21 cellular contexts compared by ENCODE assay signal in genomic region chr1:21916447-21917240, GRCh38. TPM values are rescaled to one million over a fixed set of nuclear protein-coding genes. Genes with fewer than 3 reads are reported as not detected.
DNase-seq lines count a peak whose midpoint lies in the region; ATAC-seq and TF ChIP-seq lines count a peak whose summit lies in the region.
"Had no signal": no experiment of that assay in that cellular context is flagged by ENCODE, and none has a peak within 500 bp of the region (broad histone marks: within the 10 kb centered on the region; RNA-seq: fewer than 3 reads in every experiment).

No MANE protein-coding gene starts in this region.

- no peaks in the 10 kb centered on the region for H3K9me2 ChIP-seq in hepatocyte (replicated peaks; ENCODE audit: insufficient read depth)

- H3K36me3 Mint-ChIP-seq in endothelial cell (ENCODE audit: low read depth, unreplicated experiment), result peaks cover 31% of the 10 kb centered on the region
- H3K36me3 Mint-ChIP-seq: activated naive CD4-positive, alpha-beta T cell treated with anti-CD3 and anti-CD28 coated beads, Interleukin-2, amount 10 ng/mL, durations not matched to agents 7 days and 5 days had no signal

- WGBS in psoas muscle, 3 donors, result 71 to 77% (median 73%) methylated on average over 20 of the region's 20 CpGs
- WGBS in hepatocyte (ENCODE audit: low lambda C conversion rate, missing lambda C conversion rate), result 76% methylated on average over 20 of the region's 20 CpGs

- peaks cover 57% of the 10 kb centered on the region for H3K4me1 Mint-ChIP-seq in endothelial cell (ENCODE audit: unreplicated experiment)

- H3K9me3 Mint-ChIP-seq in endothelial cell (ENCODE audit: unreplicated experiment), result no peaks in the 10 kb centered on the region
- H3K9me3 Mint-ChIP-seq: activated CD4-positive, alpha-beta memory T cell treated with anti-CD3 and anti-CD28 coated beads, Interleukin-2, amount 10 ng/mL, durations not matched to agents 7 days and 5 days; activated naive CD4-positive, alpha-beta T cell treated with anti-CD3 and anti-CD28 coated beads, Interleukin-2, amount 10 ng/mL, durations not matched to agents 7 days and 5 days; activated T-cell treated with anti-CD3 and anti-CD28 coated beads, Interleukin-2, amount 50 U/mL, for 4 hours; T-helper 1 cell treated with Interleukin-12 subunit alpha and Interleukin-12 subunit beta and Interleukin-4 antibody, amounts not matched to agents 30 μg/mL and 1 μg/mL, for 36 hours had no signal

- H3K4me1 ChIP-seq in psoas muscle (peaks cover 58% of the 10 kb centered on the region), hepatocyte (ENCODE audit: insufficient read depth) (peaks cover 31% of the 10 kb centered on the region)
- H3K4me1 ChIP-seq: right lobe of liver had no signal

- H3K27me3 Mint-ChIP-seq in endothelial cell (ENCODE audit: unreplicated experiment), result peaks cover 3% of the 10 kb centered on the region
- H3K27me3 Mint-ChIP-seq: activated CD4-positive, alpha-beta memory T cell treated with anti-CD3 and anti-CD28 coated beads, Interleukin-2, amount 10 ng/mL, durations not matched to agents 7 days and 5 days had no signal

- peak overlapping the region; percentile 48 for H3K27ac Mint-ChIP-seq in endothelial cell (ENCODE audit: unreplicated experiment)
- H3K27ac Mint-ChIP-seq: activated CD4-positive, alpha-beta memory T cell treated with anti-CD3 and anti-CD28 coated beads, Interleukin-2, amount 10 ng/mL, durations not matched to agents 7 days and 5 days; activated naive CD4-positive, alpha-beta T cell treated with anti-CD3 and anti-CD28 coated beads, Interleukin-2, amount 10 ng/mL, durations not matched to agents 7 days and 5 days; T-helper 1 cell treated with Interleukin-12 subunit alpha and Interleukin-12 subunit beta and Interleukin-4 antibody, amounts not matched to agents 30 μg/mL and 1 μg/mL, for 36 hours had no signal

- no peak overlapping the region for H3K4me3 Mint-ChIP-seq in endothelial cell (ENCODE audit: unreplicated experiment)
- H3K4me3 Mint-ChIP-seq: activated CD4-positive, alpha-beta memory T cell treated with anti-CD3 and anti-CD28 coated beads, Interleukin-2, amount 10 ng/mL, durations not matched to agents 7 days and 5 days; activated naive CD4-positive, alpha-beta T cell treated with anti-CD3 and anti-CD28 coated beads, Interleukin-2, amount 10 ng/mL, durations not matched to agents 7 days and 5 days; activated T-cell treated with anti-CD3 and anti-CD28 coated beads, Interleukin-2, amount 50 U/mL, for 4 hours; T-helper 1 cell treated with Interleukin-12 subunit alpha and Interleukin-12 subunit beta and Interleukin-4 antibody, amounts not matched to agents 30 μg/mL and 1 μg/mL, for 36 hours had no signal

- intact Hi-C loops in psoas muscle (cut with DNase I), result no loop called here

- peak; percentile 91 for DNase-seq in CMK (ENCODE audit: low read depth)
- DNase-seq in OCI-M2 (lab: John Stamatoyannopoulos, UW; ENCODE audit: unreplicated experiment), result peak; percentile 40
- DNase-seq in endothelial cell (ENCODE audit: low spot score), result no peak
- no peak for DNase-seq in psoas muscle
- no peak for DNase-seq in EL
- no peak for DNase-seq in activated gamma-delta T cell treated with Interleukin-2 at 50 U/mL for 16 hours
- no peak for DNase-seq in activated CD8-positive, alpha-beta memory T cell treated with anti-CD3 and anti-CD28 coated beads for 24 hours
- DNase-seq in hepatocyte (ENCODE audit: low spot score), result no peak
- DNase-seq: activated CD4-positive, alpha-beta memory T cell treated with anti-CD3 and anti-CD28 coated beads, Interleukin-2, amount 10 ng/mL, durations not matched to agents 7 days and 5 days; activated naive CD4-positive, alpha-beta T cell treated with anti-CD3 and anti-CD28 coated beads, Interleukin-2, amount 10 ng/mL, durations not matched to agents 7 days and 5 days; activated T-cell treated with anti-CD3 and anti-CD28 coated beads, Interleukin-2, amount 50 U/mL, for 4 hours; anterior cingulate cortex; effector memory CD4-positive, alpha-beta T cell; head of caudate nucleus; IMR-90; NCI-H1417 treated with DMSO at 0.1 percent for 48 hours; NCI-H524 treated with DMSO at 0.1 percent for 48 hours; SIG-M5 had no signal

- H3K9me3 ChIP-seq in psoas muscle (no peaks in the 10 kb centered on the region), hepatocyte (ENCODE audit: low read depth) (no peaks in the 10 kb centered on the region)
- H3K9me3 ChIP-seq: right lobe of liver had no signal

- peaks cover 41% of the 10 kb centered on the region for H3K79me2 ChIP-seq in hepatocyte

- H3K27ac ChIP-seq in psoas muscle, result peak overlapping the region; percentile 87
- H3K27ac ChIP-seq in hepatocyte, result no peak overlapping the region
- H3K27ac ChIP-seq: C4-2B, right lobe of liver had no signal

- no peak for ATAC-seq in psoas muscle
- ATAC-seq: activated T-cell treated with anti-CD3 and anti-CD28 coated beads, Interleukin-2, amount 50 U/mL, for 4 hours; right lobe of liver had no signal

- TF ChIP-seq CTCF in endothelial cell (IDR thresholded peaks at IDR 0.05; ENCODE audit: unreplicated experiment) (no peak), psoas muscle (IDR thresholded peaks at IDR 0.05) (no peak), hepatocyte (IDR thresholded peaks at IDR 0.05; ENCODE audit: poor library complexity) (no peak)

- no peaks in the 10 kb centered on the region for H4K20me1 ChIP-seq in hepatocyte (ENCODE audit: insufficient read depth, poor library complexity, severe bottlenecking)

- H3K27me3 ChIP-seq in psoas muscle (ENCODE audit: insufficient read depth in 3 of 3, low read length in 2 of 3) (peaks cover 0 to 2% (median 0%) of the 10 kb centered on the region in 3 donors), hepatocyte (no peaks in the 10 kb centered on the region)
- H3K27me3 ChIP-seq: right lobe of liver had no signal

- H3K4me2 ChIP-seq in hepatocyte, result no peak overlapping the region

- H2AFZ ChIP-seq in hepatocyte, result no peak overlapping the region

- no peak overlapping the region for H3K4me3 ChIP-seq in psoas muscle
- H3K4me3 ChIP-seq in hepatocyte, result no peak overlapping the region
- H3K4me3 ChIP-seq: right lobe of liver had no signal

- H3K36me3 ChIP-seq in psoas muscle (ENCODE audit: insufficient read depth in 1 of 2, low read depth in 1 of 2) (no peaks in the 10 kb centered on the region), hepatocyte (replicated peaks; ENCODE audit: insufficient read depth, low read depth) (no peaks in the 10 kb centered on the region)
- H3K36me3 ChIP-seq: right lobe of liver had no signal

RNA-seq across cellular contexts. Expression of gene HSPG2, which starts 20.5 kb away (rescaled TPM):
- total RNA-seq in endothelial cell (ENCODE audit: unreplicated experiment) (1,732 TPM), psoas muscle (100 to 1,000 TPM; 102 to 168 (median 135) TPM), hepatocyte (38.3 and 72.4 TPM in 2 replicates)
- polyA plus RNA-seq in psoas muscle (10 to 100 TPM; 24.5 to 74.8 (median 43.8) TPM), hepatocyte (81.2 and 91.2 TPM in 2 replicates)

Comparison
In these comparisons a context has a peak if more than half of its experiments do, and no peak if none do; other contexts are left out.
1. DNase-seq: peak in CMK (single experiment) and OCI-M2 (single experiment); none in endothelial cell (single experiment), psoas muscle (0 of 2), EL (single experiment), activated gamma-delta T cell treated with Interleukin-2 at 50 U/mL for 16 hours (single experiment), activated CD8-positive, alpha-beta memory T cell treated with anti-CD3 and anti-CD28 coated beads for 24 hours (single experiment) and hepatocyte (single experiment).
2. RNA of gene HSPG2, which starts 20.5 kb away (total RNA-seq): 1,732 TPM in endothelial cell (single experiment); 102 to 168 TPM in psoas muscle and 38.3 to 72.4 TPM in hepatocyte; every median in the first group is over 10 times any median in the second.